ENCODE assay signal across 3 cellular contexts in genomic region chr22:11573154-11573553, GRCh38.
DNase-seq lines count a peak whose midpoint lies in the region; FAIRE-seq and TF ChIP-seq lines count a peak whose summit lies in the region.
"Not testable (repeated sequence)": the region's sequence is repeated elsewhere in the genome, so short reads cannot be mapped to it uniquely, and the experiment has no call there.

No MANE protein-coding gene starts in this region.

- not testable (repeated sequence) for TF ChIP-seq CTCF in kidney (IDR thresholded peaks at IDR 0.05; ENCODE audit: borderline replicate concordance, extremely low read depth, insufficient read depth)

- H2BK15ac ChIP-seq in mesendoderm (replicated peaks; ENCODE audit: low read depth), result not testable (repeated sequence)

- not testable (repeated sequence) for H3K4me1 ChIP-seq in HUES64 (ENCODE audit: insufficient read depth, low read length); kidney (ENCODE audit: control insufficient read depth in 1 of 2, insufficient read depth in 1 of 2, low read depth in 1 of 2, low read length in 2 of 2); mesendoderm (ENCODE audit: control insufficient read depth, low read depth, low read length)

- peak; percentile 38 for DNase-seq in kidney
- not testable (repeated sequence) for DNase-seq in mesendoderm

- intact Hi-C loops in kidney (cut with DNase I), result not testable (repeated sequence)

- not testable (repeated sequence) for H3K36me3 ChIP-seq in HUES64 (ENCODE audit: insufficient read depth, low read length); kidney (ENCODE audit: control insufficient read depth in 1 of 2, insufficient read depth in 2 of 2, low read length in 2 of 2); mesendoderm (ENCODE audit: control insufficient read depth, insufficient read depth, low read length)

- H4K5ac ChIP-seq in mesendoderm (ENCODE audit: low read length), result not testable (repeated sequence)

- H3K9ac ChIP-seq in HUES64 (ENCODE audit: low read depth, low read length); kidney (ENCODE audit: low read length in 2 of 2); mesendoderm (ENCODE audit: low read length): not testable (repeated sequence)

- not testable (repeated sequence) for H3K18ac ChIP-seq in mesendoderm (ENCODE audit: low read length)

- H3K56ac ChIP-seq in mesendoderm (ENCODE audit: low read length), result not testable (repeated sequence)

- H4K8ac ChIP-seq in mesendoderm (ENCODE audit: low read depth, low read length), result not testable (repeated sequence)

- not testable (repeated sequence) for H2BK120ac ChIP-seq in mesendoderm (ENCODE audit: low read depth, low read length)

- not testable (repeated sequence) for H3K79me1 ChIP-seq in mesendoderm (ENCODE audit: low read length)

- not testable (repeated sequence) for FAIRE-seq in kidney (lab: Jason Lieb, UNC)

- not testable (repeated sequence) for H3K4ac ChIP-seq in mesendoderm (ENCODE audit: low read depth, low read length)

- H3K27ac ChIP-seq in HUES64 (ENCODE audit: low read depth, low read length); kidney (ENCODE audit: low read depth in 2 of 2, low read length in 2 of 2); mesendoderm (ENCODE audit: low read depth, low read length): not testable (repeated sequence)

- not testable (repeated sequence) for H2BK5ac ChIP-seq in mesendoderm (ENCODE audit: low read length)

- H2AK5ac ChIP-seq in mesendoderm (ENCODE audit: low read length), result not testable (repeated sequence)

- H3K9me3 ChIP-seq in HUES64 (ENCODE audit: insufficient read depth, low read depth, low read length), result peaks cover 89% of the 10 kb centered on the region
- not testable (repeated sequence) for H3K9me3 ChIP-seq in kidney (ENCODE audit: control insufficient read depth in 1 of 2, low read length in 2 of 2)

- H3K27me3 ChIP-seq in HUES64 (ENCODE audit: insufficient read depth, low read length); mesendoderm (ENCODE audit: insufficient read depth, low read length, poor library complexity): not testable (repeated sequence)

- H3K4me2 ChIP-seq in mesendoderm (ENCODE audit: low read length), result not testable (repeated sequence)

- not testable (repeated sequence) for H3K23ac ChIP-seq in mesendoderm (ENCODE audit: low read length)

- H3K79me2 ChIP-seq in mesendoderm (ENCODE audit: control insufficient read depth, insufficient read depth, low read length), result not testable (repeated sequence)

- H3K4me3 ChIP-seq in HUES64 (ENCODE audit: low read length) (0 out of 2 replicates have a peak overlapping the region, but pooled peaks have one; percentile 5), mesendoderm (ENCODE audit: low read length) (peak overlapping the region; percentile 11)
- H3K4me3 ChIP-seq in kidney (ENCODE audit: low read length in 2 of 2), result not testable (repeated sequence)

- 71% methylated on average over 6 of the region's 6 CpGs for WGBS in HUES64
- no CpG with 5 or more reads among the region's 6 CpGs for WGBS in mesendoderm (ENCODE audit: extremely low coverage, insufficient coverage, low lambda C conversion rate)
